In genomic region chr19:15075801-15076200, GRCh38 we compare ENCODE assay signal across 4 cellular contexts. TPM values are rescaled to one million over a fixed set of nuclear protein-coding genes. Genes with fewer than 3 reads are reported as not detected.
"Had no signal": no experiment of that assay in that cellular context is flagged by ENCODE, and none has a peak within 500 bp of the region (broad histone marks: within the 10 kb centered on the region; RNA-seq: fewer than 3 reads in every experiment).

No MANE protein-coding gene starts in this region.

- H3K4me3 ChIP-seq: GM12878 had no signal

- ATAC-seq: GM12878 had no signal

- DNase-seq: GDM1, GF-D8 had no signal

RNA-seq across cellular contexts. Expression of gene OR1I1, which starts 6.2 kb away (rescaled TPM):
- total RNA-seq: G401, GM12878 had no signal

RNA-seq across cellular contexts. Expression of gene CASP14, which starts 26.5 kb away (rescaled TPM):
- total RNA-seq: G401 had no signal

RNA-seq across cellular contexts. Expression of gene SYDE1, which starts 31.4 kb away (rescaled TPM):
- total RNA-seq: GM12878 had no signal
